In the genomic region with DNA sequence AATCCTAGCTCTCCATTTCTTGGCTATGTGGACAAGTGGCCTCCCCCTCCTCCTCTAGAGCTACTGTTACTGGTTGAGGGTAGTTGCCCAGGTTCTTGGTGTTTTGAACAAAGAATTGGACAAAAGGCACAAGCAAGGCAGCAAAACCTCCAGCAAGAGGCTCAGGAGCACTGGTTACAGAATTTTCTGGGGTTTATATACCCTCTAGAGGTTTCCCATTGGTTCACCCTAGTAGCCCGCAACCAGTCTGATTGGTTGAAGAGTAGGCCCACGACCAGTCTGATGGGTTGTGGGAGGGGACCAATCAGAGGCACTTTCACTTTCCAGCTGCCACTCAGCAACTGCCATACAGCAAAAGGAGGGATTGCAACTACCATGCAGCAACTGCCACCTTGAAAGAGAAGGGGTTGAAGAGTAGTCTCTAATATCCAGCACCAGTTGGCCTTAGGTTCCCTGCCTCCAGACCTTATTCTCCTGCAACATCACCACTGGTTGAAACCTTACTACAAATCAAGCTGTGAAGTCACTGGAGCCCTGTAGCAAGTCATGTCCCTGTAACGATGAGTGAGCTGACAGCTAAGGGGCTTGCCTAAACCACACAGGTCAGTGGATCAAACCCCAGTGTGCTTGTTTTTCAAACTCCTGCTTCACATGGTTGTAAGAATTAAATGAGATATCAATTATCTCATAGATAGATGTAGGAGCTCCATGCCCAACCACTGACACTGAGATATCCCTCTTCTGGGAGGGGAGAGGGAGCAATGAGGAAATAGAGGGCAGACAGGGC, we compare ENCODE assay signal across 9 cellular contexts. TPM values are rescaled to one million over a fixed set of nuclear protein-coding genes. Genes with fewer than 3 reads are reported as not detected.
DNase-seq lines count a peak whose midpoint lies in the region; ATAC-seq and TF ChIP-seq lines count a peak whose summit lies in the region.
"Had no signal": no experiment of that assay in that cellular context is flagged by ENCODE, and none has a peak within 500 bp of the region (broad histone marks: within the 10 kb centered on the region; RNA-seq: fewer than 3 reads in every experiment).

No MANE protein-coding gene starts in this region.

- H3K27me3 Mint-ChIP-seq in GM23338 (ENCODE audit: insufficient read depth, low read depth, poor library complexity), result peaks cover 15% of the 10 kb centered on the region
- H3K27me3 Mint-ChIP-seq: effector memory CD8-positive, alpha-beta T cell had no signal

- POLR2A ChIA-PET in Panc1 (lab: Charles Lee), result interaction anchor here (0.6 kb wide), 1 partner anchor 320 kb away, joined by 6 read pairs; no protein-coding TSS in a partner anchor

- no peak overlapping the region for H3K27ac ChIP-seq in GM23338 (ENCODE audit: low read depth)
- peak overlapping the region; percentile 4; the same call in 1 of the 2 replicates for H3K27ac ChIP-seq in Panc1 (ENCODE audit: low read length)

- H3K9me3 Mint-ChIP-seq in GM23338, result no peaks in the 10 kb centered on the region
- H3K9me3 Mint-ChIP-seq: effector memory CD8-positive, alpha-beta T cell had no signal

- H3K79me2 ChIP-seq in GM23338 (replicated peaks; ENCODE audit: insufficient read depth), result peaks cover 16% of the 10 kb centered on the region

- ATAC-seq in GM23338, result no peak
- ATAC-seq in Panc1, result no peak
- ATAC-seq: effector memory CD8-positive, alpha-beta T cell had no signal

- H3K36me3 ChIP-seq in GM23338 (ENCODE audit: insufficient read depth) (no peaks in the 10 kb centered on the region), Panc1 (ENCODE audit: control insufficient read depth, insufficient read depth, low read length) (no peaks in the 10 kb centered on the region; the same call in 1 of the 2 replicates)

- H3K27ac Mint-ChIP-seq in GM23338, result no peak overlapping the region; the same call in 1 of the 2 replicates

- H3K4me3 ChIP-seq in GM23338 (no peak overlapping the region), Panc1 (ENCODE audit: low read depth in 2 of 2, low read length in 2 of 2) (no peak overlapping the region), fibroblast of the aortic adventitia (ENCODE audit: low read depth, low read length) (no peak overlapping the region)

- peaks cover 55% of the 10 kb centered on the region for H3K4me1 Mint-ChIP-seq in GM23338

- H3K4me3 Mint-ChIP-seq in GM23338, result no peak overlapping the region

- no peaks in the 10 kb centered on the region for H3K9me2 ChIP-seq in GM23338 (ENCODE audit: insufficient read depth)

- H3K27me3 ChIP-seq in GM23338 (ENCODE audit: insufficient read depth) (no peaks in the 10 kb centered on the region), Panc1 (ENCODE audit: control insufficient read depth, insufficient read depth, low read length) (no peaks in the 10 kb centered on the region)

- no peak for TF ChIP-seq CTCF in GM23338 (conservative IDR thresholded peaks at IDR 0.05; ENCODE audit: low read depth in 2 of 2)
- no peak for TF ChIP-seq CTCF in Panc1 (IDR thresholded peaks at IDR 0.05)
- TF ChIP-seq CTCF in fibroblast of the aortic adventitia (IDR thresholded peaks at IDR 0.05; ENCODE audit: insufficient read depth, low read length), result no peak

- H2AFZ ChIP-seq in GM23338, result no peak overlapping the region

- DNase-seq in DMS53 treated with DMSO at 0.1 percent for 48 hours (lab: John Stamatoyannopoulos, UW; ENCODE audit: unreplicated experiment) (peak; percentile 22), GM23338 (ENCODE audit: low spot score) (peak; percentile 61), Panc1 (ENCODE audit: low read depth, low spot score) (no peak), fibroblast of the aortic adventitia (ENCODE audit: low read depth) (peak; percentile 50), NCI-H146 treated with DMSO at 0.1 percent for 48 hours (lab: John Stamatoyannopoulos, UW; ENCODE audit: unreplicated experiment) (no peak), AG20443 (ENCODE audit: low spot score) (no peak), AG08396 (ENCODE audit: low spot score) (no peak), hippocampal formation (lab: John Stamatoyannopoulos, UW) (no peak)

- in situ Hi-C loops in Panc1 (cut with HindIII; ENCODE audit: low pct_unique_long_range_greater_than_20kb, low sequenced_read_pairs), result no loop called here

- intact Hi-C loops in Panc1 (cut with micrococcal nuclease; ENCODE audit: unreplicated experiment), result no loop called here

- H3K4me1 ChIP-seq in GM23338 (ENCODE audit: insufficient read depth) (peaks cover 47% of the 10 kb centered on the region), Panc1 (ENCODE audit: control insufficient read depth, insufficient read depth, low read length) (peaks cover 32% of the 10 kb centered on the region)

- H3F3A ChIP-seq in GM23338 (replicated peaks; ENCODE audit: low read depth), result peaks cover 15% of the 10 kb centered on the region

- BruUV-seq in Panc1 (replicated peaks; lab: Mats Ljungman, UMichigan), result no TSS peak

- no peaks in the 10 kb centered on the region for H3K9me3 ChIP-seq in Panc1 (ENCODE audit: control insufficient read depth, insufficient read depth, low read depth, low read length)

- H3K36me3 Mint-ChIP-seq in GM23338 (ENCODE audit: low read depth), result no peaks in the 10 kb centered on the region

- H3K4me2 ChIP-seq in GM23338, result 0 out of 2 replicates have a peak overlapping the region, but pooled peaks have one; percentile 17

- CTCF ChIA-PET in Panc1 (lab: Charles Lee), result no interaction called here

- H4K20me1 ChIP-seq in GM23338 (replicated peaks; ENCODE audit: insufficient read depth), result peaks cover 8% of the 10 kb centered on the region; the same call in 1 of the 2 replicates

TF ChIP-seq in GM23338, 12 proteins besides CTCF, POLR2A, EP300 and RAD21:
- 0 out of 2 replicates have a peak, but pooled peaks have one; percentile 29 for TF ChIP-seq POLR2AphosphoS5 (IDR thresholded peaks at IDR 0.05; ENCODE audit: low read depth)
- no peak for TF ChIP-seq EZH2phosphoT487 (IDR thresholded peaks at IDR 0.05; ENCODE audit: unreplicated experiment)

RNA-seq across cellular contexts. Expression of gene C15orf39, which starts 2.9 kb away (rescaled TPM):
- total RNA-seq in GM23338 (2014; rRNA removed; shearing (Covaris generic)), result 48.5 and 54.1 TPM in 2 replicates
- polyA plus RNA-seq in GM23338 (2016; fragmentation: Nextera tagmentation; extraction: Ambion mirVana), result 13.4 and 13.9 TPM in 2 replicates
- total RNA-seq in Panc1 (2021; ENCODE audit: unreplicated experiment), result 17.6 TPM
- polyA plus RNA-seq in Panc1 (2012; ENCODE audit: insufficient read length), result 11.7 TPM
- 3.1 and 8.1 TPM in 2 replicates for total RNA-seq in fibroblast of the aortic adventitia (ENCODE audit: low replicate concordance)

RNA-seq across cellular contexts. Expression of gene GOLGA6C, which starts 59.4 kb away (rescaled TPM):
- 0.70 and 1.3 TPM in 2 replicates for total RNA-seq in GM23338 (2014; rRNA removed; shearing (Covaris generic))
- 0.34 TPM in 1 of 2 replicates, not detected in the other for polyA plus RNA-seq in GM23338 (2016; fragmentation: Nextera tagmentation; extraction: Ambion mirVana)
- not detected for total RNA-seq in Panc1 (2021; ENCODE audit: unreplicated experiment)
- polyA plus RNA-seq in Panc1 (2012; ENCODE audit: insufficient read length), result not detected
- total RNA-seq in fibroblast of the aortic adventitia (ENCODE audit: low replicate concordance), result not detected in 2 replicates

Comparison
In these comparisons a context has a peak if more than half of its experiments do, and no peak if none do; other contexts are left out.
1. DNase-seq: peak in DMS53 treated with DMSO at 0.1 percent for 48 hours (single experiment), GM23338 (single experiment) and fibroblast of the aortic adventitia (single experiment); none in Panc1 (single experiment), NCI-H146 treated with DMSO at 0.1 percent for 48 hours (single experiment), AG20443 (single experiment), AG08396 (single experiment) and hippocampal formation (0 of 2).